Comparison of ENCODE assay signal across 7 cellular contexts in genomic region chr9:11206-11605, GRCh38. TPM values are rescaled to one million over a fixed set of nuclear protein-coding genes. Genes with fewer than 3 reads are reported as not detected.
A peak's percentile ranks its signal among the peaks of the same experiment; 100 is the strongest.
DNase-seq lines count a peak whose midpoint lies in the region; ATAC-seq and TF ChIP-seq lines count a peak whose summit lies in the region.
"Not testable (repeated sequence)": the region's sequence is repeated elsewhere in the genome, so short reads cannot be mapped to it uniquely, and the experiment has no call there.

No MANE protein-coding gene starts in this region.

- intact Hi-C loops in left cardiac atrium (cut with DNase I); ovary (cut with DNase I): not testable (repeated sequence)

- H3K27ac ChIP-seq in brain microvascular endothelial cell, ovary: not testable (repeated sequence)

- H3K9me3 ChIP-seq in ovary: not testable (repeated sequence)

- WGBS in ovary, 3 donors: 37 to 65% methylated on average over 9 to 21 of the region's 26 CpGs; no CpG with 5 or more reads in 1 of the 3 donors

- not testable (repeated sequence) for H3K27me3 ChIP-seq in brain microvascular endothelial cell (replicated peaks); ovary

- DNase-seq in GM20000 (ENCODE audit: low spot score): not testable (repeated sequence)
- DNase-seq in T-helper 9 cell (peak; percentile 57), activated T-cell treated with anti-CD3 and anti-CD28 coated beads for 4 hours (peak; percentile 24), brain microvascular endothelial cell (peak; percentile 72), left cardiac atrium (peak; percentile 68), ovary (peak; percentile 39 to 83 (median 60))
- DNase-seq in stimulated activated CD8-positive, alpha-beta memory T cell treated with anti-CD3 and anti-CD28 coated beads, Interleukin-12 subunit alpha, Interleukin-12 subunit beta, amount 100 ng/mL, for 24 hours (ENCODE audit: extremely low read depth): peak; percentile 24

- TF ChIP-seq CTCF in GM20000 (IDR thresholded peaks at IDR 0.05; ENCODE audit: extremely low read depth, missing control alignments) (peak; percentile 65), brain microvascular endothelial cell (IDR thresholded peaks at IDR 0.05; ENCODE audit: low read depth, low read length, missing control alignments) (peak; percentile 48)
- not testable (repeated sequence) for TF ChIP-seq CTCF in ovary (IDR thresholded peaks at IDR 0.05)

- TF ChIP-seq POLR2A in ovary (IDR thresholded peaks at IDR 0.05): not testable (repeated sequence)

- not testable (repeated sequence) for H3K4me1 ChIP-seq in ovary (ENCODE audit: insufficient read depth)

- TF ChIP-seq EP300 in ovary (IDR thresholded peaks at IDR 0.05): not testable (repeated sequence)

- ATAC-seq in left cardiac atrium: not testable (repeated sequence)

- not testable (repeated sequence) for H3K4me3 ChIP-seq in brain microvascular endothelial cell (ENCODE audit: low read depth, low read length); ovary

- in situ Hi-C loops in brain microvascular endothelial cell (cut with HindIII; ENCODE audit: low pct_ligation_motif_present, low sequenced_read_pairs): not testable (repeated sequence)

- H3K36me3 ChIP-seq in brain microvascular endothelial cell (replicated peaks); ovary: not testable (repeated sequence)

RNA-seq across cellular contexts. Expression of gene WASHC1, which starts 18.1 kb away (rescaled TPM):
- 10 to 100 TPM; 11.9 to 15.2 TPM for total RNA-seq in left cardiac atrium
- total RNA-seq in ovary: 10 to 100 TPM in 5 of 7 donors, 1 to 10 TPM in 2; 5.9 to 25.2 (median 18.5) TPM
- 10 to 100 TPM in 1 of 2 donors, 1 to 10 TPM in 1; 5.5 to 19.4 TPM for polyA plus RNA-seq in ovary
